ENCODE assay signal across 19 cellular contexts in the genomic region with DNA sequence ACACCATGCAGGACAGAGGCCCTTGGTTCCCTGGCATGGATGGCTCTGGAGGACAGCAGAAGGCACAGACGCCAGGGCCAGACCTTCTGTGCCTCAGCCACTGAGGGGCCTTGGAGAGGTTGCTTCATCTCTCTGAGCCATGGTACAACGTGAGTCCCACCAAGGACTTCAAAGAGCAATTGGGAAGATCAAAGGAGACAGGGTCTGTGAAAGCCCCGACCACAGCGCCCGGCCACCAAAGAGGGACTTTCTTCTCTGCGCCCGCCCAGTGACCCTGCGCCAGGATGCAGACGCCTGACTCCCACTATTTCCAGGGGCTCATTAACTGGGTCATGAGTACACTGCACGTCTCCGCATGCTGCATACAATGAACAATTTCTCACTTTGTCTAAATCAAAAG.
"Had no signal": no experiment of that assay in that cellular context is flagged by ENCODE, and none has a peak within 500 bp of the region (broad histone marks: within the 10 kb centered on the region; RNA-seq: fewer than 3 reads in every experiment).

No MANE protein-coding gene starts in this region.

- H3K27ac ChIP-seq: ascending aorta, parathyroid adenoma, upper lobe of right lung, WERI-Rb-1 had no signal

- H3K27me3 Mint-ChIP-seq: activated naive CD8-positive, alpha-beta T cell treated with anti-CD3 and anti-CD28 coated beads, Interleukin-2, amount 50 U/mL, for 24 hours had no signal

- H3K4me3 ChIP-seq: ascending aorta, mucosa of descending colon, upper lobe of right lung had no signal

- H3K9me3 ChIP-seq: ascending aorta, mucosa of descending colon, upper lobe of right lung had no signal

- H3K4me3 Mint-ChIP-seq: activated naive CD8-positive, alpha-beta T cell treated with anti-CD3 and anti-CD28 coated beads, Interleukin-2, amount 50 U/mL, for 24 hours; naive B cell had no signal

- H3K27ac Mint-ChIP-seq: activated naive CD8-positive, alpha-beta T cell treated with anti-CD3 and anti-CD28 coated beads, Interleukin-2, amount 50 U/mL, for 24 hours; activated T-helper 2 cell treated with anti-CD3 and anti-CD28 coated beads, Interferon-gamma antibody, Interleukin-2, Interleukin-4, amounts not matched to agents 10 μg/mL and 5 μg/mL and 100 μg/mL, durations not matched to agents 14 hours and 24 hours and 36 hours had no signal

- H3K27me3 ChIP-seq: ascending aorta, upper lobe of right lung had no signal

- H3K4me1 ChIP-seq: ascending aorta, parathyroid adenoma had no signal

- DNase-seq: activated CD4-positive, alpha-beta T cell treated with anti-CD3 and anti-CD28 coated beads for 1 hour; activated naive CD4-positive, alpha-beta T cell treated with Interleukin-2 at 50 U/mL for 16 hours; activated naive CD8-positive, alpha-beta T cell treated with anti-CD3 and anti-CD28 coated beads, Interleukin-2, amount 50 U/mL, for 24 hours; activated T-cell treated with anti-CD3 and anti-CD28 coated beads for 4 hours; cortex of kidney; effector CD4-positive, alpha-beta T cell; head of caudate nucleus; mesenchymal stem cell; naive B cell; stimulated activated CD4-positive, alpha-beta T cell treated with anti-CD3 and anti-CD28 coated beads, Interleukin-12 subunit alpha, Interleukin-12 subunit beta, amount 100 ng/mL, for 4 hours; stimulated activated CD4-positive, alpha-beta T cell treated with anti-CD3 and anti-CD28 coated beads, Interleukin-1b, Interleukin-23, amount 100 ng/mL, for 48 hours; stimulated activated CD8-positive, alpha-beta memory T cell treated with anti-CD3 and anti-CD28 coated beads, Interleukin-4, amount 100 ng/mL, for 48 hours; stimulated activated naive CD4-positive, alpha-beta T cell; upper lobe of right lung; WERI-Rb-1 had no signal

- H3K9me3 Mint-ChIP-seq: activated naive CD8-positive, alpha-beta T cell treated with anti-CD3 and anti-CD28 coated beads, Interleukin-2, amount 50 U/mL, for 24 hours; activated T-helper 2 cell treated with anti-CD3 and anti-CD28 coated beads, Interferon-gamma antibody, Interleukin-2, Interleukin-4, amounts not matched to agents 10 μg/mL and 5 μg/mL and 100 μg/mL, durations not matched to agents 14 hours and 24 hours and 36 hours; naive B cell had no signal

- ATAC-seq: activated naive CD8-positive, alpha-beta T cell treated with anti-CD3 and anti-CD28 coated beads, Interleukin-2, amount 50 U/mL, for 24 hours; mucosa of descending colon; upper lobe of right lung had no signal

- H3K36me3 Mint-ChIP-seq: naive B cell had no signal
